25 cellular contexts compared by ENCODE assay signal in genomic region chr12:18352312-18352711, GRCh38.
"Had no signal": no experiment of that assay in that cellular context is flagged by ENCODE, and none has a peak within 500 bp of the region (broad histone marks: within the 10 kb centered on the region; RNA-seq: fewer than 3 reads in every experiment).

No MANE protein-coding gene starts in this region.

- ATAC-seq: effector memory CD8-positive, alpha-beta T cell; esophagus mucosa; foreskin keratinocyte; gastrocnemius medialis; gastroesophageal sphincter; heart left ventricle; heart right ventricle had no signal

- H3K36me3 ChIP-seq: colonic mucosa, esophagus muscularis mucosa, gastrocnemius medialis, gastroesophageal sphincter, heart left ventricle, heart right ventricle had no signal

- H3K27ac ChIP-seq: colonic mucosa, coronary artery, dorsolateral prefrontal cortex, epithelial cell of prostate, esophagus muscularis mucosa, esophagus squamous epithelium, foreskin keratinocyte, gastrocnemius medialis, gastroesophageal sphincter, heart left ventricle, heart right ventricle had no signal

- H3K4me1 Mint-ChIP-seq: endodermal cell had no signal

- H3K27me3 ChIP-seq: colonic mucosa, dorsolateral prefrontal cortex, esophagus muscularis mucosa, esophagus squamous epithelium, foreskin keratinocyte, gastrocnemius medialis, gastroesophageal sphincter, heart left ventricle, heart right ventricle had no signal

- H3K4me3 Mint-ChIP-seq: dendritic cell treated with granulocyte-macrophage colony-stimulating factor and Interleukin-4, amounts not matched to agents 40 ng/mL and 50 ng/mL, for 4 days; effector memory CD8-positive, alpha-beta T cell; endodermal cell had no signal

- H3K4me1 ChIP-seq: colonic mucosa, esophagus muscularis mucosa, esophagus squamous epithelium, foreskin keratinocyte, gastrocnemius medialis, gastroesophageal sphincter, heart left ventricle, heart right ventricle had no signal

- DNase-seq: colonic mucosa; cortex of kidney; dermis blood vessel endothelial cell; dorsolateral prefrontal cortex; effector CD4-positive, alpha-beta T cell; effector CD8-positive, alpha-beta T cell; effector memory CD4-positive, alpha-beta T cell; effector memory CD8-positive, alpha-beta T cell; endodermal cell; erythroblast; esophagus squamous epithelium; foreskin fibroblast; foreskin keratinocyte; foreskin melanocyte; gastrocnemius medialis; glutamatergic neuron; head of caudate nucleus; heart left ventricle; heart right ventricle had no signal

- H3K9me3 ChIP-seq: colonic mucosa, esophagus muscularis mucosa, esophagus squamous epithelium, gastrocnemius medialis, gastroesophageal sphincter, heart left ventricle, heart right ventricle had no signal

- H3K4me3 ChIP-seq: colonic mucosa, coronary artery, dorsolateral prefrontal cortex, esophagus muscularis mucosa, esophagus squamous epithelium, gastrocnemius medialis, gastroesophageal sphincter, heart left ventricle, heart right ventricle had no signal

- H3K27ac Mint-ChIP-seq: dendritic cell treated with granulocyte-macrophage colony-stimulating factor and Interleukin-4, amounts not matched to agents 40 ng/mL and 50 ng/mL, for 4 days; effector memory CD8-positive, alpha-beta T cell; endodermal cell had no signal
